ENCODE assay signal across 11 cellular contexts in the genomic region with DNA sequence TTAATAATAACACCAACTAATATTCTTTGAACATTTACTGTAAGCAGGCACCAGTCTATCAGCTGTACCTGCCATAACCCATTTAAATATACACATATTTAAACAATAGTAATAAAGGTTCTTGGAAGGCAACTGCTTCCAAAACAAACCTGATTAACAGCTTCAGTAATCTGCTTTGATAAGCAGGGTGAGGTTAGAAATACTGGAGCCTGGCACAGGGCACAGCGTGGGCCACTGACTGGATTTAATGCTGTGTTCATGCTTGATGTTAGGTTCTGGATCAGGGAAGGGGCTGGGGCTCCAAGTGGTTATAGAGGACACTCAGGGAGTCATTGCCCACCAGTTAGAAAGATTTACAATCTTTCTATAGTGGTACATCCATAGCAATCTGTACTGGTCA. TPM values are rescaled to one million over a fixed set of nuclear protein-coding genes. Genes with fewer than 3 reads are reported as not detected.
"Had no signal": no experiment of that assay in that cellular context is flagged by ENCODE, and none has a peak within 500 bp of the region (broad histone marks: within the 10 kb centered on the region; RNA-seq: fewer than 3 reads in every experiment).

No MANE protein-coding gene starts in this region.

- H3K9me3 Mint-ChIP-seq: HFFc6, IgD-negative memory B cell had no signal

- H3K36me3 Mint-ChIP-seq: IgD-negative memory B cell had no signal

- H3K4me1 ChIP-seq: HAP-1 had no signal

- H3K4me1 Mint-ChIP-seq: IgD-negative memory B cell had no signal

- H3K4me3 ChIP-seq: GM23248, HAP-1 had no signal

- H3K9me3 ChIP-seq: HAP-1 had no signal

- ATAC-seq: HCT116, HepG2 had no signal

- DNase-seq: GM23248, GOT3, H7, HFFc6 had no signal

- H3K36me3 ChIP-seq: HAP-1 had no signal

- FAIRE-seq: HepG2 had no signal

- H3K27ac ChIP-seq: GM23248, HL-60 had no signal

- H3K27ac Mint-ChIP-seq: HFFc6, IgD-negative memory B cell had no signal

- H3K4me3 Mint-ChIP-seq: HFFc6, IgD-negative memory B cell had no signal

RNA-seq across cellular contexts. Expression of gene C10orf120, which starts 10.9 kb away (rescaled TPM):
- total RNA-seq: GM23248, H4, H7, HepG2, HFFc6, HT1080 had no signal
- polyA plus RNA-seq: GM23248, HepG2, IgD-negative memory B cell had no signal
